Comparison of ENCODE assay signal across 8 cellular contexts in genomic region chr1:54474500-54475235, GRCh38.
DNase-seq lines count a peak whose midpoint lies in the region; ATAC-seq, FAIRE-seq and TF ChIP-seq lines count a peak whose summit lies in the region.

No MANE protein-coding gene starts in this region.

- intact Hi-C loops in breast epithelium (cut with DNase I; ENCODE audit: low total_unique reads) (no loop called here), mammary epithelial cell (cut with micrococcal nuclease) (no loop called here), GM12878 (cut with micrococcal nuclease; ENCODE audit: unreplicated experiment) (no loop called here)

- H3K27ac ChIP-seq in breast epithelium (peak overlapping the region in 1 of 2 donors; percentile 4), mammary epithelial cell (ENCODE audit: insufficient read depth, low read depth, low read length) (no peak overlapping the region), GM12878 (ENCODE audit: control insufficient read depth, insufficient read depth) (no peak overlapping the region), urinary bladder (ENCODE audit: low read depth) (no peak overlapping the region), small intestine (ENCODE audit: low read depth in 1 of 2, low read length in 1 of 2) (no peak overlapping the region)

- H3K27me3 ChIP-seq in breast epithelium (no peaks in the 10 kb centered on the region), mammary epithelial cell (ENCODE audit: insufficient read depth, low read length) (peaks cover 10% of the 10 kb centered on the region), GM12878 (replicated peaks in 1 of 2; ENCODE audit: control insufficient read depth in 2 of 2, insufficient read depth in 2 of 2, low read length in 1 of 2) (peaks cover 9 to 16% of the 10 kb centered on the region in 2 experiments), mononuclear cell (ENCODE audit: insufficient read depth, low read length) (peaks cover 15% of the 10 kb centered on the region), small intestine (ENCODE audit: control insufficient read depth in 2 of 2, insufficient read depth in 2 of 2, low read length in 2 of 2) (no peaks in the 10 kb centered on the region)

- dilution Hi-C loops in mammary epithelial cell (cut with HindIII; ENCODE audit: low sequenced_read_pairs) = no loop called here

- no peak for TF ChIP-seq EP300 in GM12878 (IDR thresholded peaks at IDR 0.05; ENCODE audit: borderline replicate concordance in 1 of 2, control insufficient read depth in 1 of 2, low read depth in 2 of 2, low read length in 2 of 2)

- no peaks in the 10 kb centered on the region for H3K36me3 ChIP-seq in breast epithelium
- H3K36me3 ChIP-seq in mammary epithelial cell (ENCODE audit: insufficient read depth, low read length) = no peaks in the 10 kb centered on the region
- H3K36me3 ChIP-seq in GM12878 (ENCODE audit: control insufficient read depth in 2 of 2, insufficient read depth in 2 of 2, low read length in 1 of 2) = no peaks in the 10 kb centered on the region
- no peaks in the 10 kb centered on the region for H3K36me3 ChIP-seq in urinary bladder (ENCODE audit: insufficient read depth)
- H3K36me3 ChIP-seq in small intestine (ENCODE audit: control insufficient read depth in 2 of 2, insufficient read depth in 2 of 2, low read length in 2 of 2) = no peaks in the 10 kb centered on the region

- TF ChIP-seq CTCF in breast epithelium (IDR thresholded peaks at IDR 0.05) (no peak), mammary epithelial cell (conservative IDR thresholded peaks at IDR 0.05 in 1 of 2, IDR thresholded peaks at IDR 0.05 in 1 of 2; ENCODE audit: extremely low read depth in 1 of 2, insufficient read depth in 1 of 2, low read depth in 1 of 2, low read length in 2 of 2) (no peak), GM12878 (IDR thresholded peaks at IDR 0.05 in 2 of 3, conservative IDR thresholded peaks at IDR 0.05 in 1 of 3; ENCODE audit: control insufficient read depth in 2 of 3, extremely low read depth in 1 of 3, insufficient read depth in 1 of 3, low read depth in 3 of 3, low read length in 3 of 3) (no peak)

- CTCF ChIA-PET in mammary epithelial cell (lab: Charles Lee; ENCODE audit: low non-redundant PET) (no interaction called here), GM12878 (lab: Yijun Ruan, JAX) (no interaction called here)

- peak; percentile 40 for ATAC-seq in GM12878
- no peak for ATAC-seq in GM18870 (IDR thresholded peaks at IDR 0.05; ENCODE audit: unreplicated experiment)
- ATAC-seq in HG03095 (IDR thresholded peaks at IDR 0.05; ENCODE audit: unreplicated experiment) = no peak

- TF ChIP-seq POLR2A in breast epithelium (IDR thresholded peaks at IDR 0.05) (no peak), GM12878 (IDR thresholded peaks at IDR 0.05; ENCODE audit: low read depth, low read length) (no peak; the same call in 1 of the 2 replicates)

- no peaks in the 10 kb centered on the region for H4K20me1 ChIP-seq in mammary epithelial cell (ENCODE audit: insufficient read depth, low read length)
- no peaks in the 10 kb centered on the region for H4K20me1 ChIP-seq in GM12878 (ENCODE audit: control insufficient read depth, insufficient read depth)

- H3K4me2 ChIP-seq in mammary epithelial cell (ENCODE audit: insufficient read depth, low read depth, low read length) (no peak overlapping the region), GM12878 (ENCODE audit: control insufficient read depth, insufficient read depth) (peak overlapping the region; percentile 70)

- SMC1A ChIA-PET in GM12878 (lab: Charles Lee; ENCODE audit: uncharacterized antibody, unreplicated experiment) = no interaction called here

- RAD21 ChIA-PET in GM12878 (lab: Charles Lee; ENCODE audit: unreplicated experiment) = no interaction called here

- H3K79me2 ChIP-seq in mammary epithelial cell (ENCODE audit: insufficient read depth, low read length) (no peaks in the 10 kb centered on the region), GM12878 (ENCODE audit: control insufficient read depth, insufficient read depth, low read length) (no peaks in the 10 kb centered on the region)

- in situ Hi-C loops in mammary epithelial cell (cut with MboI; ENCODE audit: low sequenced_read_pairs in 2 of 2) = no loop called here
- in situ Hi-C loops in GM12878 (cut with MboI) = no loop called here

- no peaks in the 10 kb centered on the region for H3K9me3 ChIP-seq in breast epithelium
- no peaks in the 10 kb centered on the region for H3K9me3 ChIP-seq in mammary epithelial cell (replicated peaks; ENCODE audit: insufficient read depth, low read length)
- H3K9me3 ChIP-seq in GM12878 (replicated peaks; ENCODE audit: control insufficient read depth, insufficient read depth, low read length) = no peaks in the 10 kb centered on the region
- H3K9me3 ChIP-seq in mononuclear cell (ENCODE audit: low read depth, low read length) = no peaks in the 10 kb centered on the region
- no peaks in the 10 kb centered on the region for H3K9me3 ChIP-seq in small intestine (ENCODE audit: control insufficient read depth, low read depth)

- FAIRE-seq in GM12878 (lab: Jason Lieb, UNC) (no peak), small intestine (lab: Jason Lieb, UNC) (no peak)

- peaks cover 3 to 5% of the 10 kb centered on the region in 2 donors for H3K4me1 ChIP-seq in breast epithelium
- H3K4me1 ChIP-seq in mammary epithelial cell (ENCODE audit: insufficient read depth, low read length) = no peaks in the 10 kb centered on the region
- H3K4me1 ChIP-seq in GM12878 (ENCODE audit: control insufficient read depth, insufficient read depth, low read length) = peaks cover 10% of the 10 kb centered on the region
- peaks cover 41% of the 10 kb centered on the region for H3K4me1 ChIP-seq in mononuclear cell (ENCODE audit: insufficient read depth, low read length)
- no peaks in the 10 kb centered on the region for H3K4me1 ChIP-seq in urinary bladder (ENCODE audit: insufficient read depth)
- H3K4me1 ChIP-seq in small intestine (ENCODE audit: control insufficient read depth in 2 of 2, insufficient read depth in 1 of 2, low read depth in 1 of 2, low read length in 1 of 2) = peaks cover 0 to 2% of the 10 kb centered on the region in 2 donors

- no peak for TF ChIP-seq RAD21 in GM12878 (IDR thresholded peaks at IDR 0.05; ENCODE audit: insufficient read depth, low read depth, low read length)

- no peak for DNase-seq in breast epithelium (ENCODE audit: low spot score in 2 of 2)
- DNase-seq in mammary epithelial cell = no peak
- DNase-seq in GM12878 (ENCODE audit: low read depth, low spot score) = no peak
- DNase-seq in small intestine = no peak

- H3K4me3 ChIP-seq in breast epithelium = peak overlapping the region; percentile 29 to 77 (median 56)
- no peak overlapping the region for H3K4me3 ChIP-seq in mammary epithelial cell (replicated peaks in 1 of 3; ENCODE audit: insufficient read depth in 1 of 3, low read depth in 2 of 3, low read length in 3 of 3)
- no peak overlapping the region for H3K4me3 ChIP-seq in GM12878
- H3K4me3 ChIP-seq in mononuclear cell (ENCODE audit: low read length) = peak overlapping the region; percentile 5
- H3K4me3 ChIP-seq in urinary bladder (ENCODE audit: low read depth, low read length) = peak overlapping the region; percentile 44
- H3K4me3 ChIP-seq in small intestine (ENCODE audit: low read depth in 1 of 2, low read length in 2 of 2) = peak overlapping the region in 1 of 2 donors; percentile 51

- WGBS in mammary epithelial cell (ENCODE audit: low coverage, missing lambda C conversion rate) = 28% methylated on average over 8 of the region's 47 CpGs
- 25% methylated on average over 22 of the region's 47 CpGs for WGBS in GM12878 (ENCODE audit: insufficient coverage, insufficient replicate concordance, low lambda C conversion rate, missing lambda C conversion rate)
- WGBS in urinary bladder = 4% methylated on average over 46 of the region's 47 CpGs
- 2 to 3% (median 3%) methylated on average over 24 to 47 of the region's 47 CpGs for WGBS in small intestine, 3 donors

- BruUV-seq in mammary epithelial cell (replicated peaks; lab: Mats Ljungman, UMichigan) (no TSS peak), GM12878 (replicated peaks; lab: Mats Ljungman, UMichigan) (no TSS peak)

- POLR2A ChIA-PET in GM12878 (lab: Charles Lee) = no interaction called here

- H2AFZ ChIP-seq in mammary epithelial cell (ENCODE audit: low read depth, low read length) (no peak overlapping the region), GM12878 (ENCODE audit: control insufficient read depth, low read depth, low read length) (0 out of 2 replicates have a peak overlapping the region, but pooled peaks have one; percentile 15)

- no peak overlapping the region for H3K9ac ChIP-seq in mammary epithelial cell (ENCODE audit: insufficient read depth, low read length)
- H3K9ac ChIP-seq in GM12878 (ENCODE audit: control insufficient read depth, insufficient read depth, low read length) = no peak overlapping the region

TF ChIP-seq in GM12878, 131 proteins besides CTCF, POLR2A, EP300 and RAD21 (continues in another document):
- no peak for TF ChIP-seq ATF7 (IDR thresholded peaks at IDR 0.05; ENCODE audit: low read depth)
- TF ChIP-seq NFIC (IDR thresholded peaks at IDR 0.05; ENCODE audit: low read depth, low read length) = no peak
- TF ChIP-seq ZNF24 (IDR thresholded peaks at IDR 0.05) = no peak
- no peak for TF ChIP-seq RB1 (IDR thresholded peaks at IDR 0.05; ENCODE audit: borderline replicate concordance)
- no peak for TF ChIP-seq CBX5 (IDR thresholded peaks at IDR 0.05; ENCODE audit: low read depth)
- TF ChIP-seq PAX8 (IDR thresholded peaks at IDR 0.05) = no peak
- no peak for TF ChIP-seq JUND (IDR thresholded peaks at IDR 0.05; ENCODE audit: low read depth, low read length)
- TF ChIP-seq, protein P1, sequence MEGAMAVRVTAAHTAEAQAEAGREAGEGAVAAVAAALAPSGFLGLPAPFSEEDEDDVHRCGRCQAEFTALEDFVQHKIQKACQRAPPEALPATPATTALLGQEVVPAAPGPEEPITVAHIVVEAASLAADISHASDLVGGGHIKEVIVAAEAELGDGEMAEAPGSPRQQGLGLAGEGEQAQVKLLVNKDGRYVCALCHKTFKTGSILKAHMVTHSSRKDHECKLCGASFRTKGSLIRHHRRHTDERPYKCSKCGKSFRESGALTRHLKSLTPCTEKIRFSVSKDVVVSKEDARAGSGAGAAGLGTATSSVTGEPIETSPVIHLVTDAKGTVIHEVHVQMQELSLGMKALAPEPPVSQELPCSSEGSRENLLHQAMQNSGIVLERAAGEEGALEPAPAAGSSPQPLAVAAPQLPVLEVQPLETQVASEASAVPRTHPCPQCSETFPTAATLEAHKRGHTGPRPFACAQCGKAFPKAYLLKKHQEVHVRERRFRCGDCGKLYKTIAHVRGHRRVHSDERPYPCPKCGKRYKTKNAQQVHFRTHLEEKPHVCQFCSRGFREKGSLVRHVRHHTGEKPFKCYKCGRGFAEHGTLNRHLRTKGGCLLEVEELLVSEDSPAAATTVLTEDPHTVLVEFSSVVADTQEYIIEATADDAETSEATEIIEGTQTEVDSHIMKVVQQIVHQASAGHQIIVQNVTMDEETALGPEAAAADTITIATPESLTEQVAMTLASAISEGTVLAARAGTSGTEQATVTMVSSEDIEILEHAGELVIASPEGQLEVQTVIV (IDR thresholded peaks at IDR 0.05; ENCODE audit: borderline replicate concordance, partially characterized antibody) = no peak
- TF ChIP-seq KDM1A (IDR thresholded peaks at IDR 0.05; ENCODE audit: borderline replicate concordance) = no peak
- no peak for TF ChIP-seq LARP7 (IDR thresholded peaks at IDR 0.05)
- TF ChIP-seq CBFB (IDR thresholded peaks at IDR 0.05; ENCODE audit: low read depth) = no peak
- TF ChIP-seq SMARCA5 (IDR thresholded peaks at IDR 0.05) = no peak

Comparison
In these comparisons a context has a peak if more than half of its experiments do, and no peak if none do; other contexts are left out.
1. H3K4me3 ChIP-seq: peak in breast epithelium (3 of 3), mononuclear cell (single experiment) and urinary bladder (single experiment); none in mammary epithelial cell (0 of 3) and GM12878 (single experiment).